Comparison of ENCODE assay signal across 13 cellular contexts in genomic region chr2:150425121-150425559, GRCh38.
A peak's percentile ranks its signal among the peaks of the same experiment; 100 is the strongest.
DNase-seq lines count a peak whose midpoint lies in the region; ATAC-seq and TF ChIP-seq lines count a peak whose summit lies in the region.
"Had no signal": no experiment of that assay in that cellular context is flagged by ENCODE, and none has a peak within 500 bp of the region (broad histone marks: within the 10 kb centered on the region; RNA-seq: fewer than 3 reads in every experiment).

No MANE protein-coding gene starts in this region.

- H3K4me3 ChIP-seq in ascending aorta, result peak overlapping the region in 1 of 2 donors; percentile 28
- no peak overlapping the region for H3K4me3 ChIP-seq in gastroesophageal sphincter
- no peak overlapping the region for H3K4me3 ChIP-seq in mesendoderm (ENCODE audit: low read length)

- H3K4me1 ChIP-seq in ascending aorta (no peaks in the 10 kb centered on the region), gastroesophageal sphincter (peaks cover 0 to 4% (median 0%) of the 10 kb centered on the region in 3 donors), mesendoderm (ENCODE audit: control insufficient read depth, low read depth, low read length) (peaks cover 7% of the 10 kb centered on the region)

- H3K79me1 ChIP-seq in mesendoderm (ENCODE audit: low read length), result no peaks in the 10 kb centered on the region

- ATAC-seq in gastroesophageal sphincter (no peak), GM18907 (IDR thresholded peaks at IDR 0.05; ENCODE audit: unreplicated experiment) (no peak)
- ATAC-seq: activated CD4-positive, CD25-positive, alpha-beta regulatory T cell treated with anti-CD3 and anti-CD28 coated beads, Interleukin-2, amount 50 U/mL, for 24 hours had no signal

- no peak overlapping the region for H2BK15ac ChIP-seq in mesendoderm (replicated peaks; ENCODE audit: low read depth)

- TF ChIP-seq EP300 in gastroesophageal sphincter (IDR thresholded peaks at IDR 0.05), result no peak

- peak overlapping the region; percentile 33 for H2BK5ac ChIP-seq in mesendoderm (ENCODE audit: low read length)

- H3K36me3 ChIP-seq in ascending aorta, result no peaks in the 10 kb centered on the region
- H3K36me3 ChIP-seq in gastroesophageal sphincter, result no peaks in the 10 kb centered on the region
- no peaks in the 10 kb centered on the region for H3K36me3 ChIP-seq in mesendoderm (ENCODE audit: control insufficient read depth, insufficient read depth, low read length)

- peak overlapping the region; percentile 57 for H3K4ac ChIP-seq in mesendoderm (ENCODE audit: low read depth, low read length)

- peak overlapping the region; percentile 73 for H3K18ac ChIP-seq in mesendoderm (ENCODE audit: low read length)

- H3K9me3 ChIP-seq in ascending aorta, result no peaks in the 10 kb centered on the region
- no peaks in the 10 kb centered on the region for H3K9me3 ChIP-seq in gastroesophageal sphincter

- H3K4me2 ChIP-seq in mesendoderm (ENCODE audit: low read length), result no peak overlapping the region

- TF ChIP-seq CTCF in ascending aorta (IDR thresholded peaks at IDR 0.05) (peak in 2 of 3 experiments; percentile 21 to 35), gastroesophageal sphincter (IDR thresholded peaks at IDR 0.05) (peak; percentile 6 to 55 (median 27))

- no peak for TF ChIP-seq POLR2A in gastroesophageal sphincter (IDR thresholded peaks at IDR 0.05)

- no peak overlapping the region for H2AK5ac ChIP-seq in mesendoderm (ENCODE audit: low read length)

- intact Hi-C loops in ascending aorta (cut with DNase I), result loop anchor here (1.0 kb wide), 1 partner anchor 62 kb away; the partner anchor contains the start of gene RND3

- H3K23ac ChIP-seq in mesendoderm (ENCODE audit: low read length), result no peak overlapping the region

- H3K27ac ChIP-seq in ascending aorta (no peak overlapping the region), gastroesophageal sphincter (no peak overlapping the region), mesendoderm (ENCODE audit: low read depth, low read length) (no peak overlapping the region)

- 56 to 83% methylated on average over 4 to 6 of the region's 16 CpGs for WGBS in gastroesophageal sphincter (ENCODE audit: low coverage in 1 of 2), 2 donors
- no CpG with 5 or more reads among the region's 16 CpGs for WGBS in mesendoderm (ENCODE audit: extremely low coverage, insufficient coverage, low lambda C conversion rate)

- peak; percentile 31 for DNase-seq in EH (ENCODE audit: low read depth)
- DNase-seq in ascending aorta (ENCODE audit: low spot score in 2 of 2), result no peak
- peak; percentile 76 for DNase-seq in mesendoderm
- DNase-seq in DMS 273 treated with DMSO at 0.1 percent for 48 hours (lab: John Stamatoyannopoulos, UW), result no peak
- no peak for DNase-seq in NOMO-1 treated with DMSO at 0.1 percent for 48 hours (lab: John Stamatoyannopoulos, UW; ENCODE audit: unreplicated experiment)
- no peak for DNase-seq in UCSD-AML1 (lab: John Stamatoyannopoulos, UW; ENCODE audit: unreplicated experiment)
- DNase-seq: effector CD4-positive, alpha-beta T cell; Karpas-422; NCI-H2171 treated with DMSO at 0.1 percent for 48 hours; stimulated activated CD4-positive, alpha-beta T cell treated with anti-CD3 and anti-CD28 coated beads, Interleukin-2, amount 100 ng/mL, for 24 hours had no signal

- no peak overlapping the region for H3K9ac ChIP-seq in mesendoderm (ENCODE audit: low read length)

- H4K5ac ChIP-seq in mesendoderm (ENCODE audit: low read length), result no peak overlapping the region

- no peak overlapping the region for H4K8ac ChIP-seq in mesendoderm (ENCODE audit: low read depth, low read length)

- H3K79me2 ChIP-seq in mesendoderm (ENCODE audit: control insufficient read depth, insufficient read depth, low read length), result no peaks in the 10 kb centered on the region

- no peaks in the 10 kb centered on the region for H3K27me3 ChIP-seq in ascending aorta
- H3K27me3 ChIP-seq in gastroesophageal sphincter, result no peaks in the 10 kb centered on the region
- H3K27me3 ChIP-seq in mesendoderm (ENCODE audit: insufficient read depth, low read length, poor library complexity), result no peaks in the 10 kb centered on the region

- peak overlapping the region; percentile 53 for H3K56ac ChIP-seq in mesendoderm (ENCODE audit: low read length)

- H2BK120ac ChIP-seq in mesendoderm (ENCODE audit: low read depth, low read length), result no peak overlapping the region

Comparison
In these comparisons a context has a peak if more than half of its experiments do, and no peak if none do; other contexts are left out.
1. DNase-seq: peak in EH (single experiment) and mesendoderm (single experiment); none in ascending aorta (0 of 2), DMS 273 treated with DMSO at 0.1 percent for 48 hours (single experiment), NOMO-1 treated with DMSO at 0.1 percent for 48 hours (single experiment) and UCSD-AML1 (single experiment).